Comparison of ENCODE assay signal across 11 cellular contexts in the genomic region with DNA sequence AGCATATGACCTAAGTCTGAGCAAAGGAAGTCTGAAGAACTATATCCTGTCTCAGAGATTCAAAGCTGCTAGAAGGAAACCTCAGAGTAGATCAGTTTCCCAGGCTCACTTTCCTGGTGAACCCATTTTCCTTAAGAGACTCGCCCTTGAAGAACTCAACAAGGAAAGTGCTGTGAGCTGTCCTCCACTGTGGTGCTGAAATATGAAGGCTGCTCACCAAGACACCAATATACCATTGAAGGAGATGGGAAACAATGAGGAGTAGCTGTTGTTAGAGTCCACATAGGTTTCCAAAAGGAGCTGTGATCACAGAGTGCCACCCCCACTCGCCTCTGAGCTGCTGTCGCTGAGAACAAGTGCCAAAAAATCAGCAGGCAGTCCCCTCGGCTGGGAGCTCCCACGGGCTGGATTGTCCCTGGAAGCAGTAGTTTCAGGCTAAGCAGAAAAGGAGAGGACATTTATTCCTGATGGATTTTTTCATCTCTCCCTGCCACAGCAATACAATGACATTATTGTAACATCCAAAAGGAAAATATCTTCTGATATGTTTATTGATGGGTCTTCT.
DNase-seq lines count a peak whose midpoint lies in the region; ATAC-seq and TF ChIP-seq lines count a peak whose summit lies in the region.
"Had no signal": no experiment of that assay in that cellular context is flagged by ENCODE, and none has a peak within 500 bp of the region (broad histone marks: within the 10 kb centered on the region; RNA-seq: fewer than 3 reads in every experiment).

No MANE protein-coding gene starts in this region.

- peaks cover 17% of the 10 kb centered on the region for H3K9me3 Mint-ChIP-seq in WTC11

- POLR2A ChIA-PET in WTC11 (lab: Charles Lee), result no interaction called here

- ATAC-seq in WTC11 (peak; percentile 69), HG02623 (IDR thresholded peaks at IDR 0.05; ENCODE audit: unreplicated experiment) (no peak), HG03342 (IDR thresholded peaks at IDR 0.05; ENCODE audit: unreplicated experiment) (no peak), GM18858 (IDR thresholded peaks at IDR 0.05; ENCODE audit: unreplicated experiment) (no peak)
- ATAC-seq: heart left ventricle had no signal

- no peak for TF ChIP-seq CTCF in WTC11 (IDR thresholded peaks at IDR 0.05)
- TF ChIP-seq CTCF in WERI-Rb-1 (IDR thresholded peaks at IDR 0.05; ENCODE audit: low read depth, low read length), result no peak

- DNase-seq in ACHN, result peak; percentile 44
- DNase-seq in KBM-7, result peak; percentile 39
- peak; percentile 54 for DNase-seq in WTC11 (ENCODE audit: low spot score)
- peak; percentile 27 for DNase-seq in iPS DF 6.9 (ENCODE audit: low read depth, low spot score)
- no peak for DNase-seq in WERI-Rb-1
- DNase-seq: CD8-positive, alpha-beta memory T cell; HCEC 1CT; heart left ventricle had no signal

- H3K36me3 Mint-ChIP-seq in WTC11, result peaks cover 3% of the 10 kb centered on the region; the same call in 1 of the 2 replicates
- H3K36me3 Mint-ChIP-seq: CD8-positive, alpha-beta memory T cell had no signal

- in situ Hi-C loops in ACHN (cut with HindIII; ENCODE audit: low pct_ligation_motif_present, low pct_unique_long_range_greater_than_20kb, low sequenced_read_pairs), result no loop called here
- in situ Hi-C loops in KBM-7 (cut with MboI; ENCODE audit: low pct_unique_long_range_greater_than_20kb, low sequenced_read_pairs), result no loop called here

- no peaks in the 10 kb centered on the region for H3K27me3 Mint-ChIP-seq in WTC11 (ENCODE audit: low read depth)

- H3K4me3 ChIP-seq in iPS DF 6.9 (ENCODE audit: low read length) (no peak overlapping the region), WERI-Rb-1 (ENCODE audit: low read depth, low read length) (no peak overlapping the region)
- H3K4me3 ChIP-seq: heart left ventricle had no signal

- H3K36me3 ChIP-seq in iPS DF 6.9 (ENCODE audit: control insufficient read depth, insufficient read depth, low read length) (no peaks in the 10 kb centered on the region), WERI-Rb-1 (no peaks in the 10 kb centered on the region)
- H3K36me3 ChIP-seq: heart left ventricle had no signal

- H3K9me3 ChIP-seq in iPS DF 6.9 (ENCODE audit: control insufficient read depth, insufficient read depth, low read length) (no peaks in the 10 kb centered on the region), WERI-Rb-1 (ENCODE audit: severe bottlenecking) (no peaks in the 10 kb centered on the region)
- H3K9me3 ChIP-seq: heart left ventricle had no signal

- H3K4me3 Mint-ChIP-seq in WTC11, result no peak overlapping the region
- H3K4me3 Mint-ChIP-seq: CD8-positive, alpha-beta memory T cell had no signal

- no peaks in the 10 kb centered on the region for H3K27me3 ChIP-seq in iPS DF 6.9 (ENCODE audit: control insufficient read depth, insufficient read depth, low read length)
- H3K27me3 ChIP-seq in WERI-Rb-1 (ENCODE audit: insufficient read depth, low read depth, severe bottlenecking), result no peaks in the 10 kb centered on the region
- H3K27me3 ChIP-seq: heart left ventricle had no signal

- H3K27ac ChIP-seq in iPS DF 6.9 (ENCODE audit: low read length), result no peak overlapping the region
- no peak overlapping the region for H3K27ac ChIP-seq in WERI-Rb-1
- H3K27ac ChIP-seq: heart left ventricle had no signal

- CTCF ChIA-PET in WTC11 (lab: Charles Lee), result interaction anchor here (1.2 to 1.7 kb wide), 3 partner anchors 9 to 193 kb away, joined by 3 to 7 read pairs (median 6); no protein-coding TSS in a partner anchor

- WGBS in iPS DF 6.9 (ENCODE audit: insufficient coverage, insufficient read length), result no CpG with 5 or more reads among the region's 5 CpGs

- H3K27ac Mint-ChIP-seq in WTC11, result no peak overlapping the region
- H3K27ac Mint-ChIP-seq: CD8-positive, alpha-beta memory T cell had no signal

- H3K4me1 Mint-ChIP-seq in WTC11, result no peaks in the 10 kb centered on the region
- H3K4me1 Mint-ChIP-seq: CD8-positive, alpha-beta memory T cell had no signal

- no peaks in the 10 kb centered on the region for H3K4me1 ChIP-seq in iPS DF 6.9 (ENCODE audit: control insufficient read depth, insufficient read depth, low read length)
- H3K4me1 ChIP-seq: heart left ventricle had no signal

TF ChIP-seq in WTC11, 78 proteins besides CTCF, POLR2A, EP300 and RAD21:
- TF ChIP-seq JUN (CRISPR knock-in tag; IDR thresholded peaks at IDR 0.05) (peak; percentile 23; the same call in 1 of the 2 replicates), ZNF232 (CRISPR knock-in tag; IDR thresholded peaks at IDR 0.05) (0 out of 2 replicates have a peak, but pooled peaks have one; percentile 44), ZNF121 (CRISPR knock-in tag; IDR thresholded peaks at IDR 0.05) (no peak), TP53 (CRISPR knock-in tag; IDR thresholded peaks at IDR 0.05) (0 out of 2 replicates have a peak, but pooled peaks have one; percentile 40), ZNF263 (CRISPR knock-in tag; IDR thresholded peaks at IDR 0.05; ENCODE audit: low read depth) (no peak), GABPB1 (CRISPR knock-in tag; IDR thresholded peaks at IDR 0.05) (no peak), ZNF532 (CRISPR knock-in tag; IDR thresholded peaks at IDR 0.05; ENCODE audit: borderline replicate concordance) (no peak), SMAD3 (CRISPR knock-in tag; IDR thresholded peaks at IDR 0.05; ENCODE audit: borderline replicate concordance) (peak; percentile 75; the same call in 1 of the 2 replicates), SP1 (CRISPR knock-in tag; conservative IDR thresholded peaks at IDR 0.05) (no peak)
- TF ChIP-seq, protein P1, sequence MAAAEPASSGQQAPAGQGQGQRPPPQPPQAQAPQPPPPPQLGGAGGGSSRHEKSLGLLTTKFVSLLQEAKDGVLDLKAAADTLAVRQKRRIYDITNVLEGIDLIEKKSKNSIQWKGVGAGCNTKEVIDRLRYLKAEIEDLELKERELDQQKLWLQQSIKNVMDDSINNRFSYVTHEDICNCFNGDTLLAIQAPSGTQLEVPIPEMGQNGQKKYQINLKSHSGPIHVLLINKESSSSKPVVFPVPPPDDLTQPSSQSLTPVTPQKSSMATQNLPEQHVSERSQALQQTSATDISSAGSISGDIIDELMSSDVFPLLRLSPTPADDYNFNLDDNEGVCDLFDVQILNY (CRISPR knock-in tag; IDR thresholded peaks at IDR 0.05), result no peak
